In genomic region chr19:4660181-4660791, GRCh38 we compare ENCODE assay signal across 9 cellular contexts. TPM values are rescaled to one million over a fixed set of nuclear protein-coding genes. Genes with fewer than 3 reads are reported as not detected.
DNase-seq lines count a peak whose midpoint lies in the region; ATAC-seq, FAIRE-seq and TF ChIP-seq lines count a peak whose summit lies in the region.
"Had no signal": no experiment of that assay in that cellular context is flagged by ENCODE, and none has a peak within 500 bp of the region (broad histone marks: within the 10 kb centered on the region; RNA-seq: fewer than 3 reads in every experiment).

No MANE protein-coding gene starts in this region.

- WGBS in sigmoid colon, 2 donors: 82 to 91% methylated on average over 15 of the region's 15 CpGs

- intact Hi-C loops in sigmoid colon (cut with DNase I): no loop called here
- intact Hi-C loops in kidney (cut with DNase I): no loop called here
- intact Hi-C loops in natural killer cell (cut with micrococcal nuclease): no loop called here

- TF ChIP-seq CTCF in sigmoid colon (IDR thresholded peaks at IDR 0.05): peak in 1 of 4 experiments; percentile 8
- TF ChIP-seq CTCF in kidney (IDR thresholded peaks at IDR 0.05; ENCODE audit: borderline replicate concordance, extremely low read depth, insufficient read depth): no peak
- no peak for TF ChIP-seq CTCF in natural killer cell (IDR thresholded peaks at IDR 0.05)

- no peak overlapping the region for H3K4me3 Mint-ChIP-seq in natural killer cell

- H3K36me3 ChIP-seq in sigmoid colon (peaks cover 24 to 87% (median 37%) of the 10 kb centered on the region in 4 donors), kidney (ENCODE audit: control insufficient read depth in 1 of 2, insufficient read depth in 2 of 2, low read length in 2 of 2) (peaks cover 18 to 23% of the 10 kb centered on the region in 2 donors)

- no peaks in the 10 kb centered on the region for H3K27me3 ChIP-seq in sigmoid colon

- H3K27ac ChIP-seq in sigmoid colon: peak overlapping the region in 1 of 4 donors; percentile 40
- no peak overlapping the region for H3K27ac ChIP-seq in kidney (ENCODE audit: low read depth in 2 of 2, low read length in 2 of 2)
- H3K27ac ChIP-seq: C4-2B had no signal

- no peaks in the 10 kb centered on the region for H3K9me3 Mint-ChIP-seq in natural killer cell

- peaks cover 17 to 34% of the 10 kb centered on the region in 2 donors for H3K4me1 Mint-ChIP-seq in natural killer cell

- no peaks in the 10 kb centered on the region for H3K4me1 ChIP-seq in sigmoid colon
- no peaks in the 10 kb centered on the region for H3K4me1 ChIP-seq in kidney (ENCODE audit: control insufficient read depth in 1 of 2, insufficient read depth in 1 of 2, low read depth in 1 of 2, low read length in 2 of 2)

- H3K9me3 ChIP-seq in sigmoid colon (peaks cover 0 to 4% (median 2%) of the 10 kb centered on the region in 4 donors), kidney (ENCODE audit: control insufficient read depth in 1 of 2, low read length in 2 of 2) (no peaks in the 10 kb centered on the region)

- TF ChIP-seq EP300 in sigmoid colon (IDR thresholded peaks at IDR 0.05): no peak

- FAIRE-seq in kidney (lab: Jason Lieb, UNC): no peak

- H3K9ac ChIP-seq in kidney (ENCODE audit: low read length in 2 of 2): no peak overlapping the region

- no peaks in the 10 kb centered on the region for H3K27me3 Mint-ChIP-seq in natural killer cell (ENCODE audit: low read depth in 2 of 2)

- no peak overlapping the region for H3K27ac Mint-ChIP-seq in natural killer cell

- ATAC-seq in GM19351 (IDR thresholded peaks at IDR 0.05; ENCODE audit: unreplicated experiment) (no peak), natural killer cell (no peak)

- DNase-seq in SIG-M5 treated with dmso at 0.1 percent for 504 hours (lab: John Stamatoyannopoulos, UW; ENCODE audit: unreplicated experiment): peak; percentile 47
- no peak for DNase-seq in SIG-M5 (lab: John Stamatoyannopoulos, UW)
- peak; percentile 52 for DNase-seq in NCI-H2171 treated with DMSO at 0.1 percent for 48 hours (lab: John Stamatoyannopoulos, UW)
- peak; percentile 32 to 58 for DNase-seq in dermis microvascular lymphatic vessel endothelial cell (ENCODE audit: low read depth in 2 of 2)
- DNase-seq in sigmoid colon: peak; percentile 73
- DNase-seq in kidney: no peak
- DNase-seq in natural killer cell: no peak

- H3K4me3 ChIP-seq in sigmoid colon (no peak overlapping the region), kidney (ENCODE audit: low read length in 2 of 2) (no peak overlapping the region)

- TF ChIP-seq POLR2A in sigmoid colon (IDR thresholded peaks at IDR 0.05): no peak

- no peaks in the 10 kb centered on the region for H3K36me3 Mint-ChIP-seq in natural killer cell

RNA-seq across cellular contexts. Expression of gene MYDGF, which starts 9.9 kb away (rescaled TPM):
- total RNA-seq in dermis microvascular lymphatic vessel endothelial cell (148 and 176 TPM in 2 replicates), sigmoid colon (10 to 100 TPM; 25.7 to 37.4 (median 34.0) TPM), kidney (75.8 TPM), natural killer cell (10 to 100 TPM; 36.9 to 41.8 (median 37.2) TPM)
- polyA plus RNA-seq in sigmoid colon (100 to 1,000 TPM in 1 of 3 donors, 10 to 100 TPM in 2; 34.2 to 200 (median 55.3) TPM), kidney (ENCODE audit: insufficient read depth, low read depth, low replicate concordance) (85.5 TPM)

RNA-seq across cellular contexts. Expression of gene TNFAIP8L1, which starts 21.0 kb away (rescaled TPM):
- total RNA-seq in dermis microvascular lymphatic vessel endothelial cell: 68.8 and 83.8 TPM in 2 replicates
- total RNA-seq in sigmoid colon: 10 to 100 TPM; 18.9 to 25.2 (median 20.0) TPM
- polyA plus RNA-seq in sigmoid colon: 10 to 100 TPM in 1 of 3 donors, 1 to 10 TPM in 2; 3.7 to 17.1 (median 4.8) TPM
- total RNA-seq in kidney: 11.5 TPM
- polyA plus RNA-seq in kidney (ENCODE audit: insufficient read depth, low read depth, low replicate concordance): 16.0 TPM
- 10 to 100 TPM in 2 of 3 donors, 1 to 10 TPM in 1; 8.5 to 13.5 (median 13.3) TPM for total RNA-seq in natural killer cell

Comparison
In these comparisons a context has a peak if more than half of its experiments do, and no peak if none do; other contexts are left out.
1. DNase-seq: peak in SIG-M5 treated with dmso at 0.1 percent for 504 hours (single experiment), NCI-H2171 treated with DMSO at 0.1 percent for 48 hours (single experiment), dermis microvascular lymphatic vessel endothelial cell (2 of 2) and sigmoid colon (single experiment); none in SIG-M5 (single experiment), kidney (single experiment) and natural killer cell (single experiment).